15 cellular contexts compared by ENCODE assay signal in the genomic region with DNA sequence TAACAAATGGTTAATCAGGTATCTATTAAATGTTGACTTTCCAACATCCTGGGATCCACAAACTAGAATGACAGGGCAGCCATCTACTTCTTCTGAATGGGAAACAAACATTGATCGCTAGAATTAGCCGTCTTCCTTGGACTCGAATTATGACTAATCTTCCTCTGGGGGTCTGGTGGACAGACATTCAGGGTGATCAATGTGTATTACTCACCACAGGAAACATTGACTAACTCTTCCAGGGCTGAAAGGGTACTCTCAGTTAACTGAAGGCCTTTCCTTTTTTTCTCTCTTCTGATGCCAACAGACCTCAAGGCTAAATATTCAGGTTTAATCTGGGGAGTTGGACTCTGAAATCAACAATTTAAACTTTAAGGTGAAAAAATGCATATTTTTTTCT. TPM values are rescaled to one million over a fixed set of nuclear protein-coding genes. Genes with fewer than 3 reads are reported as not detected.
DNase-seq lines count a peak whose midpoint lies in the region; ATAC-seq and TF ChIP-seq lines count a peak whose summit lies in the region.
"Had no signal": no experiment of that assay in that cellular context is flagged by ENCODE, and none has a peak within 500 bp of the region (broad histone marks: within the 10 kb centered on the region; RNA-seq: fewer than 3 reads in every experiment).

No MANE protein-coding gene starts in this region.

- no peak overlapping the region for H2BK20ac ChIP-seq in IMR-90 (ENCODE audit: low read depth, low read length)

- no peak overlapping the region for H3K4ac ChIP-seq in IMR-90 (ENCODE audit: low read depth, low read length)
- H3K4ac ChIP-seq in mesenchymal stem cell (ENCODE audit: low read depth in 1 of 2, low read length in 2 of 2), result no peak overlapping the region

- H3K18ac ChIP-seq in IMR-90 (ENCODE audit: low read depth, low read length), result no peak overlapping the region
- H3K18ac ChIP-seq in mesenchymal stem cell (ENCODE audit: low read depth in 1 of 2, low read length in 2 of 2), result no peak overlapping the region

- in situ Hi-C loops in IMR-90 (cut with MboI; ENCODE audit: low sequenced_read_pairs), result no loop called here
- in situ Hi-C loops in astrocyte of the cerebellum (cut with HindIII; ENCODE audit: low sequenced_read_pairs), result no loop called here

- H2AK5ac ChIP-seq in IMR-90 (ENCODE audit: low read depth, low read length) (no peak overlapping the region), mesenchymal stem cell (ENCODE audit: low read length, severe bottlenecking) (no peak overlapping the region)

- H3K23ac ChIP-seq in IMR-90 (ENCODE audit: low read depth, low read length), result no peak overlapping the region
- H3K23ac ChIP-seq in mesenchymal stem cell (ENCODE audit: low read length in 2 of 2), result no peak overlapping the region

- no peak overlapping the region for H4K91ac ChIP-seq in IMR-90 (ENCODE audit: insufficient read depth, low read depth, low read length)
- H4K91ac ChIP-seq in mesenchymal stem cell (ENCODE audit: low read length), result no peak overlapping the region

- no peaks in the 10 kb centered on the region for H3K9me3 ChIP-seq in IMR-90 (ENCODE audit: control insufficient read depth, insufficient read depth, low read length)
- no peaks in the 10 kb centered on the region for H3K9me3 ChIP-seq in mesenchymal stem cell (ENCODE audit: control insufficient read depth, low read length)
- H3K9me3 ChIP-seq: ovary had no signal

- H3K4me2 ChIP-seq in IMR-90 (ENCODE audit: low read depth, low read length), result no peak overlapping the region
- no peak overlapping the region for H3K4me2 ChIP-seq in mesenchymal stem cell (ENCODE audit: low read length, poor library complexity, severe bottlenecking)

- no peak overlapping the region for H3K4me3 ChIP-seq in IMR-90 (ENCODE audit: insufficient read depth, low read depth, low read length)
- H3K4me3 ChIP-seq in astrocyte of the cerebellum (ENCODE audit: low read depth, low read length), result no peak overlapping the region
- peak overlapping the region in 1 of 2 experiments; percentile 15 for H3K4me3 ChIP-seq in mesenchymal stem cell (ENCODE audit: insufficient read depth in 1 of 2, low read depth in 1 of 2, low read length in 2 of 2)
- H3K4me3 ChIP-seq: ovary had no signal

- no peak overlapping the region for H3K56ac ChIP-seq in IMR-90 (ENCODE audit: extremely low read depth, insufficient read depth, low read length)

- peaks cover 45% of the 10 kb centered on the region for H3K36me3 ChIP-seq in IMR-90 (ENCODE audit: control insufficient read depth, insufficient read depth, low read length)
- H3K36me3 ChIP-seq in mesenchymal stem cell (ENCODE audit: control insufficient read depth in 1 of 2, insufficient read depth in 2 of 2, low read depth in 1 of 2, low read length in 2 of 2), result peaks cover 61 to 81% of the 10 kb centered on the region in 2 experiments
- H3K36me3 ChIP-seq: ovary had no signal

- TF ChIP-seq POLR2A in IMR-90 (IDR thresholded peaks at IDR 0.05; ENCODE audit: low read depth, low read length), result no peak

- H3K14ac ChIP-seq in IMR-90 (replicated peaks; ENCODE audit: low read depth, low read length), result no peak overlapping the region
- H3K14ac ChIP-seq in mesenchymal stem cell (ENCODE audit: low read length in 2 of 2), result no peak overlapping the region

- no TSS peak for BruUV-seq in IMR-90 (replicated peaks; lab: Mats Ljungman, UMichigan)

- no peak overlapping the region for H3K27ac ChIP-seq in IMR-90 (ENCODE audit: insufficient read depth, low read length)
- H3K27ac ChIP-seq in mesenchymal stem cell (ENCODE audit: low read length, poor library complexity, severe bottlenecking), result no peak overlapping the region
- H3K27ac ChIP-seq: ovary had no signal

- peaks cover 5% of the 10 kb centered on the region; the same call in 1 of the 2 replicates for H3K9me1 ChIP-seq in IMR-90 (ENCODE audit: insufficient read depth, low read length)

- H3K4me1 ChIP-seq in IMR-90 (ENCODE audit: control insufficient read depth, insufficient read depth, low read length), result peaks cover 2% of the 10 kb centered on the region
- peaks cover 3% of the 10 kb centered on the region for H3K4me1 ChIP-seq in mesenchymal stem cell (ENCODE audit: control insufficient read depth, insufficient read depth, low read depth, low read length)

- peaks cover 15 to 20% of the 10 kb centered on the region in 2 experiments for H3K79me1 ChIP-seq in IMR-90 (ENCODE audit: low read depth in 1 of 2, low read length in 2 of 2)
- H3K79me1 ChIP-seq in mesenchymal stem cell (replicated peaks; ENCODE audit: low read length, poor library complexity, severe bottlenecking), result peaks cover 29% of the 10 kb centered on the region

- H2BK5ac ChIP-seq in IMR-90 (ENCODE audit: low read depth, low read length, poor library complexity, severe bottlenecking) (no peak overlapping the region), mesenchymal stem cell (ENCODE audit: low read depth, low read length, poor library complexity, severe bottlenecking) (no peak overlapping the region)

- no peaks in the 10 kb centered on the region for H3K27me3 ChIP-seq in IMR-90 (ENCODE audit: control insufficient read depth, insufficient read depth, low read length)
- no peaks in the 10 kb centered on the region for H3K27me3 ChIP-seq in mesenchymal stem cell (ENCODE audit: control insufficient read depth in 1 of 2, insufficient read depth in 1 of 2, low read length in 2 of 2)
- H3K27me3 ChIP-seq: ovary had no signal

- DNase-seq in Daoy (ENCODE audit: low read depth) (peak; percentile 64), IMR-90 (peak; percentile 80), astrocyte of the cerebellum (ENCODE audit: low read depth) (peak; percentile 50), mesenchymal stem cell (peak; percentile 67), AML-193 (lab: John Stamatoyannopoulos, UW) (no peak), GM20000 (ENCODE audit: low spot score) (no peak)
- no peak for DNase-seq in activated CD8-positive, alpha-beta memory T cell treated with anti-CD3 and anti-CD28 coated beads, Interleukin-2, amount 50 U/mL, for 4 hours
- DNase-seq: caudate nucleus; foreskin melanocyte; MV-4-11; NCI-H446; ovary; Right ventricle myocardium superior; stimulated activated naive CD4-positive, alpha-beta T cell treated with Interleukin-2 at 50 U/mL for 16 hours had no signal

- no peak for TF ChIP-seq RAD21 in IMR-90 (IDR thresholded peaks at IDR 0.05; ENCODE audit: low read length)

- H2BK15ac ChIP-seq in IMR-90 (ENCODE audit: low read depth, low read length), result no peak overlapping the region
- no peak overlapping the region for H2BK15ac ChIP-seq in mesenchymal stem cell (ENCODE audit: low read depth, poor library complexity, severe bottlenecking)

- CTCF ChIA-PET in IMR-90 (lab: Yijun Ruan, JAX), result no interaction called here

- no peak overlapping the region for H3K9ac ChIP-seq in IMR-90 (ENCODE audit: low read depth, low read length)
- peak overlapping the region; percentile 39 for H3K9ac ChIP-seq in mesenchymal stem cell (ENCODE audit: low read length)

- H2BK120ac ChIP-seq in IMR-90 (ENCODE audit: low read depth, low read length) (no peak overlapping the region), mesenchymal stem cell (ENCODE audit: low read depth, low read length) (no peak overlapping the region)

- intact Hi-C loops in IMR-90 (cut with micrococcal nuclease), result no loop called here

- POLR2A ChIA-PET in IMR-90 (lab: Charles Lee; ENCODE audit: unreplicated experiment), result no interaction called here

- no peak for TF ChIP-seq CTCF in IMR-90 (conservative IDR thresholded peaks at IDR 0.05; ENCODE audit: low read depth, low read length)
- TF ChIP-seq CTCF in astrocyte of the cerebellum (IDR thresholded peaks at IDR 0.05; ENCODE audit: low read depth, low read length, missing control alignments), result no peak
- no peak for TF ChIP-seq CTCF in GM20000 (IDR thresholded peaks at IDR 0.05; ENCODE audit: extremely low read depth, missing control alignments)

- ATAC-seq in IMR-90 (ENCODE audit: low read depth), result peak; percentile 17; the same call in 1 of the 2 replicates
- ATAC-seq: left lobe of liver had no signal

- dilution Hi-C loops in IMR-90 (cut with HindIII; ENCODE audit: low sequenced_read_pairs, unreplicated experiment), result no loop called here

- no peak overlapping the region for H4K5ac ChIP-seq in IMR-90 (ENCODE audit: low read depth, low read length)

- H4K8ac ChIP-seq in IMR-90 (ENCODE audit: low read depth in 2 of 2, low read length in 2 of 2) (no peak overlapping the region), mesenchymal stem cell (ENCODE audit: low read length) (no peak overlapping the region)

- H2AFZ ChIP-seq in IMR-90 (replicated peaks; ENCODE audit: low read length, poor library complexity) (no peak overlapping the region), mesenchymal stem cell (ENCODE audit: low read depth, low read length) (no peak overlapping the region)

- H2AK9ac ChIP-seq in IMR-90 (replicated peaks; ENCODE audit: low read depth, low read length, poor library complexity), result no peak overlapping the region

- H2BK12ac ChIP-seq in mesenchymal stem cell (ENCODE audit: low read length in 2 of 2), result no peak overlapping the region

- 10% methylated on average over 2 of the region's 3 CpGs; no CpG with 5 or more reads in 1 of the 2 experiments for WGBS in IMR-90 (ENCODE audit: extremely low coverage in 2 of 2, insufficient read length in 1 of 2), 2 experiments
- 0% methylated on average over 3 of the region's 3 CpGs for whole genome bisulfite sequencing in mesenchymal stem cell

- no peaks in the 10 kb centered on the region for H4K20me1 ChIP-seq in IMR-90 (ENCODE audit: insufficient read depth, low read length)

RNA-seq across cellular contexts. Expression of a gene that starts 9.5 kb away (rescaled TPM):
- total RNA-seq in Daoy (2014; rRNA removed; shearing (Covaris generic)), result 29.9 and 42.1 TPM in 2 replicates
- total RNA-seq in IMR-90 (2012; rRNA removed), result 19.2 and 21.4 TPM in 2 replicates
- 12.4 and 13.0 TPM in 2 replicates for polyA plus RNA-seq in IMR-90 (2012; rRNA removed)
- 4.2 and 5.3 TPM in 2 replicates for polyA plus RNA-seq in IMR-90 (2012; cell fraction: cytosol; rRNA removed)
- polyA plus RNA-seq in IMR-90 (2012; cell fraction: nucleus; rRNA removed; ENCODE audit: low replicate concordance), result 7.7 and 27.7 TPM in 2 replicates
- polyA plus RNA-seq in mesenchymal stem cell (2013, experiment 1 of 2), result 7.3 TPM
- polyA plus RNA-seq in mesenchymal stem cell (2013, experiment 2 of 2), result 7.3 TPM

RNA-seq across cellular contexts. Expression of a gene that starts 10.3 kb away (rescaled TPM):
- total RNA-seq in Daoy (2014; rRNA removed; shearing (Covaris generic)), result not detected in 2 replicates
- total RNA-seq in IMR-90 (2012; rRNA removed), result not detected in 2 replicates
- polyA plus RNA-seq in IMR-90 (2012; rRNA removed), result 0.05 and 0.10 TPM in 2 replicates
- 0.05 TPM in 1 of 2 replicates, not detected in the other for polyA plus RNA-seq in IMR-90 (2012; cell fraction: cytosol; rRNA removed)
- polyA plus RNA-seq in IMR-90 (2012; cell fraction: nucleus; rRNA removed; ENCODE audit: low replicate concordance), result 0.09 and 0.15 TPM in 2 replicates
- not detected for polyA plus RNA-seq in mesenchymal stem cell (2013, experiment 1 of 2)
- not detected for polyA plus RNA-seq in mesenchymal stem cell (2013, experiment 2 of 2)
- total RNA-seq: Right ventricle myocardium superior had no signal

RNA-seq across cellular contexts. Expression of a gene that starts 35.0 kb away (rescaled TPM):
- 18.9 and 19.7 TPM in 2 replicates for total RNA-seq in Daoy (2014; rRNA removed; shearing (Covaris generic))
- 9.3 and 10.3 TPM in 2 replicates for total RNA-seq in IMR-90 (2012; rRNA removed)
- 17.5 and 19.7 TPM in 2 replicates for polyA plus RNA-seq in IMR-90 (2012; rRNA removed)
- polyA plus RNA-seq in IMR-90 (2012; cell fraction: cytosol; rRNA removed), result 10.0 and 15.6 TPM in 2 replicates
- 61.7 and 153 TPM in 2 replicates for polyA plus RNA-seq in IMR-90 (2012; cell fraction: nucleus; rRNA removed; ENCODE audit: low replicate concordance)
- 12.8 TPM for polyA plus RNA-seq in mesenchymal stem cell (2013, experiment 1 of 2)
- polyA plus RNA-seq in mesenchymal stem cell (2013, experiment 2 of 2), result 11.6 TPM

RNA-seq across cellular contexts. Expression of a gene that starts 53.4 kb away (rescaled TPM):
- total RNA-seq in Daoy (2014; rRNA removed; shearing (Covaris generic)), result 8.1 and 8.4 TPM in 2 replicates
- total RNA-seq in IMR-90 (2012; rRNA removed), result 4.8 and 5.0 TPM in 2 replicates
- 11.6 and 13.7 TPM in 2 replicates for polyA plus RNA-seq in IMR-90 (2012; rRNA removed)
- polyA plus RNA-seq in IMR-90 (2012; cell fraction: cytosol; rRNA removed), result 4.8 and 7.8 TPM in 2 replicates
- 61.6 and 111 TPM in 2 replicates for polyA plus RNA-seq in IMR-90 (2012; cell fraction: nucleus; rRNA removed; ENCODE audit: low replicate concordance)
- 6.5 TPM for polyA plus RNA-seq in mesenchymal stem cell (2013, experiment 1 of 2)
- 6.7 TPM for polyA plus RNA-seq in mesenchymal stem cell (2013, experiment 2 of 2)

RNA-seq across cellular contexts. Expression of a gene that starts 57.8 kb away (rescaled TPM):
- 48.2 and 48.7 TPM in 2 replicates for total RNA-seq in Daoy (2014; rRNA removed; shearing (Covaris generic))
- total RNA-seq in IMR-90 (2012; rRNA removed), result 12.0 and 14.2 TPM in 2 replicates
- 36.7 and 37.4 TPM in 2 replicates for polyA plus RNA-seq in IMR-90 (2012; rRNA removed)
- 27.2 and 40.1 TPM in 2 replicates for polyA plus RNA-seq in IMR-90 (2012; cell fraction: cytosol; rRNA removed)
- 70.4 and 149 TPM in 2 replicates for polyA plus RNA-seq in IMR-90 (2012; cell fraction: nucleus; rRNA removed; ENCODE audit: low replicate concordance)
- 10.4 TPM for polyA plus RNA-seq in mesenchymal stem cell (2013, experiment 1 of 2)
- 10.7 TPM for polyA plus RNA-seq in mesenchymal stem cell (2013, experiment 2 of 2)

Comparison
In these comparisons a context has a peak if more than half of its experiments do, and no peak if none do; other contexts are left out.
1. DNase-seq: peak in Daoy (single experiment), IMR-90 (single experiment), astrocyte of the cerebellum (single experiment) and mesenchymal stem cell (single experiment); none in AML-193 (0 of 2), activated CD8-positive, alpha-beta memory T cell treated with anti-CD3 and anti-CD28 coated beads, Interleukin-2, amount 50 U/mL, for 4 hours (single experiment) and GM20000 (single experiment).